Comparison of ENCODE assay signal across 17 cellular contexts in genomic region chr20:51713213-51713598, GRCh38. TPM values are rescaled to one million over a fixed set of nuclear protein-coding genes. Genes with fewer than 3 reads are reported as not detected.
"Had no signal": no experiment of that assay in that cellular context is flagged by ENCODE, and none has a peak within 500 bp of the region (broad histone marks: within the 10 kb centered on the region; RNA-seq: fewer than 3 reads in every experiment).

No MANE protein-coding gene starts in this region.

- H3K9me3 ChIP-seq: esophagus muscularis mucosa, gastrocnemius medialis, heart right ventricle, ovary, right atrium auricular region, testis, tibial nerve had no signal

- H3K27ac Mint-ChIP-seq: naive thymus-derived CD4-positive, alpha-beta T cell; stimulated activated memory B cell treated with anti-CD40 and anti-IgM and Interleukin-4, amounts not matched to agents 10 μg/mL and 1 μg/mL and 100 μg/mL, for 72 hours; stimulated activated naive CD8-positive, alpha-beta T cell treated with anti-CD3 and anti-CD28 coated beads, Interleukin-15, Interleukin-2, amounts not matched to agents 100 ng/mL and 50 ng/mL, for 24 hours had no signal

- ATAC-seq: gastrocnemius medialis; heart right ventricle; naive thymus-derived CD4-positive, alpha-beta T cell; stimulated activated memory B cell treated with anti-CD40 and anti-IgM and Interleukin-4, amounts not matched to agents 10 μg/mL and 1 μg/mL and 100 μg/mL, for 72 hours had no signal

- H3K27ac ChIP-seq: epithelial cell of prostate, esophagus muscularis mucosa, gastrocnemius medialis, heart right ventricle, ovary, right atrium auricular region, testis, tibial nerve had no signal

- H3K4me3 Mint-ChIP-seq: naive thymus-derived CD4-positive, alpha-beta T cell; stimulated activated memory B cell treated with anti-CD40 and anti-IgM and Interleukin-4, amounts not matched to agents 10 μg/mL and 1 μg/mL and 100 μg/mL, for 72 hours; stimulated activated naive CD8-positive, alpha-beta T cell treated with anti-CD3 and anti-CD28 coated beads, Interleukin-15, Interleukin-2, amounts not matched to agents 100 ng/mL and 50 ng/mL, for 24 hours had no signal

- H3K4me1 ChIP-seq: gastrocnemius medialis, heart right ventricle, right atrium auricular region, tibial nerve had no signal

- H3K27me3 ChIP-seq: dorsolateral prefrontal cortex, esophagus muscularis mucosa, gastrocnemius medialis, heart right ventricle, ovary, right atrium auricular region, testis, tibial nerve had no signal

- H3K4me3 ChIP-seq: dorsolateral prefrontal cortex, esophagus muscularis mucosa, gastrocnemius medialis, heart right ventricle, ovary, right atrium auricular region, testis, tibial nerve had no signal

- DNase-seq: cortex of kidney; effector memory CD4-positive, alpha-beta T cell; gastrocnemius medialis; heart right ventricle; kidney glomerular epithelial cell; naive thymus-derived CD4-positive, alpha-beta T cell; ovary; small intestine; stimulated activated CD4-positive, alpha-beta T cell treated with anti-CD3 and anti-CD28 coated beads, Interleukin-2, amount 100 ng/mL, for 48 hours had no signal

- H3K4me1 Mint-ChIP-seq: stimulated activated memory B cell treated with anti-CD40 and anti-IgM and Interleukin-4, amounts not matched to agents 10 μg/mL and 1 μg/mL and 100 μg/mL, for 72 hours had no signal

- H3K9me3 Mint-ChIP-seq: stimulated activated memory B cell treated with anti-CD40 and anti-IgM and Interleukin-4, amounts not matched to agents 10 μg/mL and 1 μg/mL and 100 μg/mL, for 72 hours; stimulated activated naive CD8-positive, alpha-beta T cell treated with anti-CD3 and anti-CD28 coated beads, Interleukin-15, Interleukin-2, amounts not matched to agents 100 ng/mL and 50 ng/mL, for 24 hours had no signal

- H3K36me3 ChIP-seq: gastrocnemius medialis, ovary, right atrium auricular region had no signal

- H3K36me3 Mint-ChIP-seq: stimulated activated memory B cell treated with anti-CD40 and anti-IgM and Interleukin-4, amounts not matched to agents 10 μg/mL and 1 μg/mL and 100 μg/mL, for 72 hours had no signal

RNA-seq across cellular contexts. Expression of gene ATP9A, which starts 55.0 kb away (rescaled TPM):
- polyA plus RNA-seq: naive thymus-derived CD4-positive, alpha-beta T cell had no signal
